ENCODE assay signal across 9 cellular contexts in genomic region chr2:29281585-29281984, GRCh38.
DNase-seq lines count a peak whose midpoint lies in the region; ATAC-seq and TF ChIP-seq lines count a peak whose summit lies in the region.
"Had no signal": no experiment of that assay in that cellular context is flagged by ENCODE, and none has a peak within 500 bp of the region (broad histone marks: within the 10 kb centered on the region; RNA-seq: fewer than 3 reads in every experiment).

No MANE protein-coding gene starts in this region.

- peaks cover 8% of the 10 kb centered on the region for H3K4me1 ChIP-seq in body of pancreas
- peaks cover 0 to 10% of the 10 kb centered on the region in 2 donors for H3K4me1 ChIP-seq in muscle layer of duodenum (ENCODE audit: control insufficient read depth in 1 of 2, insufficient read depth in 2 of 2, low read length in 2 of 2)

- ATAC-seq in body of pancreas, result peak; percentile 42
- ATAC-seq in HG02588 (IDR thresholded peaks at IDR 0.05; ENCODE audit: unreplicated experiment), result no peak

- DNase-seq in DMS153 treated with DMSO at 0.1 percent for 48 hours (lab: John Stamatoyannopoulos, UW; ENCODE audit: unreplicated experiment), result peak; percentile 42
- peak; percentile 82 for DNase-seq in NCI-H1105 treated with DMSO at 0.1 percent for 48 hours (lab: John Stamatoyannopoulos, UW)
- peak; percentile 12 to 56 (median 36) for DNase-seq in body of pancreas
- no peak for DNase-seq in activated CD4-positive, alpha-beta T cell treated with anti-CD3 and anti-CD28 coated beads, Interleukin-2, amount 50 U/mL, for 4 hours
- no peak for DNase-seq in HPDE6-E6E7 (ENCODE audit: extremely low spot score)
- no peak for DNase-seq in SKM-1 treated with dmso at 0.1 percent for 144 hours (lab: John Stamatoyannopoulos, UW; ENCODE audit: unreplicated experiment)

- no peak for TF ChIP-seq POLR2A in body of pancreas (IDR thresholded peaks at IDR 0.05)

- H3K4me3 ChIP-seq in body of pancreas (no peak overlapping the region), muscle layer of duodenum (ENCODE audit: low read depth in 1 of 2, low read length in 2 of 2) (peak overlapping the region; percentile 19 to 20)

- H3K27ac ChIP-seq in body of pancreas (no peak overlapping the region), muscle layer of duodenum (ENCODE audit: low read length) (no peak overlapping the region)
- H3K27ac ChIP-seq: neutrophil had no signal

- 62 to 64% methylated on average over 10 of the region's 10 CpGs for WGBS in body of pancreas, 2 donors

- TF ChIP-seq CTCF in body of pancreas (IDR thresholded peaks at IDR 0.05), result no peak

- no peaks in the 10 kb centered on the region for H3K27me3 ChIP-seq in body of pancreas
- no peaks in the 10 kb centered on the region for H3K27me3 ChIP-seq in muscle layer of duodenum (ENCODE audit: low read depth, low read length)

- H3K9me3 ChIP-seq in body of pancreas (no peaks in the 10 kb centered on the region), muscle layer of duodenum (ENCODE audit: control insufficient read depth in 1 of 2, low read length in 2 of 2) (no peaks in the 10 kb centered on the region)
- H3K9me3 ChIP-seq: neutrophil had no signal

- no peaks in the 10 kb centered on the region for H3K36me3 ChIP-seq in body of pancreas (replicated peaks in 1 of 2; ENCODE audit: insufficient read depth in 1 of 2, low read depth in 2 of 2)
- H3K36me3 ChIP-seq in muscle layer of duodenum (ENCODE audit: control insufficient read depth in 1 of 2, insufficient read depth in 2 of 2, low read length in 2 of 2), result no peaks in the 10 kb centered on the region
- H3K36me3 ChIP-seq: neutrophil had no signal

- intact Hi-C loops in body of pancreas (cut with DNase I), result no loop called here

Comparison
In these comparisons a context has a peak if more than half of its experiments do, and no peak if none do; other contexts are left out.
1. DNase-seq: peak in DMS153 treated with DMSO at 0.1 percent for 48 hours (single experiment), NCI-H1105 treated with DMSO at 0.1 percent for 48 hours (single experiment) and body of pancreas (4 of 4); none in activated CD4-positive, alpha-beta T cell treated with anti-CD3 and anti-CD28 coated beads, Interleukin-2, amount 50 U/mL, for 4 hours (0 of 2), HPDE6-E6E7 (single experiment) and SKM-1 treated with dmso at 0.1 percent for 144 hours (single experiment).
2. H3K4me3 ChIP-seq: peak in muscle layer of duodenum (2 of 2); none in body of pancreas (0 of 2).